Comparison of ENCODE assay signal across 8 cellular contexts in the genomic region with DNA sequence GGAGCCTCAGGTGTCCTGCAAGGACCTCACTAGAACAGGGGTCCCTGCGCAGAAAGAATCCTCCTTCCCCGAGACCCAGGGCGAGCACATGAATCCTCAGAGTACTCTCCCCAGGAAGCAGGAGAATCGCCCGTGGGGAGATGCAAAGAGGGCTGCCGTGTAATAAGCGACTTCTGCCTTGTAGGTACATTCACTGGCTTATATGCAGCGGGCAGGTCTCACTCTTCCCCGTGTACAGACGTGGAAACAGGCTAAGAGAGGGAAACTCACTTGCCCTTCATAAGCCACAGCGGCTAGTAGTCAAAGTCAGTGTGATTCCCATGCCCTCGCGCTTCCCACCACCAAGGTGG. TPM values are rescaled to one million over a fixed set of nuclear protein-coding genes. Genes with fewer than 3 reads are reported as not detected.
DNase-seq lines count a peak whose midpoint lies in the region; ATAC-seq and TF ChIP-seq lines count a peak whose summit lies in the region.

No MANE protein-coding gene starts in this region.

- no peak for TF ChIP-seq CTCF in NB4 (IDR thresholded peaks at IDR 0.05; ENCODE audit: low read depth, low read length)
- no peak for TF ChIP-seq CTCF in GM10266 (IDR thresholded peaks at IDR 0.05; ENCODE audit: control insufficient read depth, insufficient read depth, low read depth, missing control alignments)

- intact Hi-C loops in head of caudate nucleus (cut with DNase I) = no loop called here

- H3K9me3 ChIP-seq in duodenal mucosa (ENCODE audit: control insufficient read depth in 1 of 2, low read length in 2 of 2) = no peaks in the 10 kb centered on the region

- H3K4me1 ChIP-seq in duodenal mucosa (ENCODE audit: control insufficient read depth in 1 of 2, insufficient read depth in 2 of 2, low read length in 2 of 2) = peaks cover 23 to 27% of the 10 kb centered on the region in 2 donors

- peak overlapping the region; percentile 94 for H3K4me3 Mint-ChIP-seq in natural killer cell treated with Interleukin-12 subunit alpha and Interleukin-12 subunit beta and Interleukin-15 and Interleukin-18, amount 100 ng/mL, for 72 hours

- H3K27ac ChIP-seq in duodenal mucosa (ENCODE audit: low read depth, low read length) = no peak overlapping the region

- no peaks in the 10 kb centered on the region for H3K27me3 Mint-ChIP-seq in natural killer cell treated with Interleukin-12 subunit alpha and Interleukin-12 subunit beta and Interleukin-15 and Interleukin-18, amount 100 ng/mL, for 72 hours

- no peaks in the 10 kb centered on the region for H3K27me3 ChIP-seq in duodenal mucosa (ENCODE audit: control insufficient read depth in 1 of 2, insufficient read depth in 2 of 2, low read length in 2 of 2)

- H3K4me1 Mint-ChIP-seq in natural killer cell treated with Interleukin-12 subunit alpha and Interleukin-12 subunit beta and Interleukin-15 and Interleukin-18, amount 100 ng/mL, for 72 hours (ENCODE audit: low read depth in 2 of 2) = peaks cover 36 to 39% of the 10 kb centered on the region in 2 donors

- peaks cover 0 to 4% of the 10 kb centered on the region in 2 donors for H3K36me3 ChIP-seq in duodenal mucosa (ENCODE audit: control insufficient read depth in 1 of 2, insufficient read depth in 2 of 2, low read length in 2 of 2)

- no peaks in the 10 kb centered on the region for H3K36me3 Mint-ChIP-seq in natural killer cell treated with Interleukin-12 subunit alpha and Interleukin-12 subunit beta and Interleukin-15 and Interleukin-18, amount 100 ng/mL, for 72 hours

- peak; percentile 13 for DNase-seq in NCI-H1092 treated with DMSO at 0.1 percent for 48 hours (lab: John Stamatoyannopoulos, UW)
- no peak for DNase-seq in NCI-H1092 (lab: John Stamatoyannopoulos, UW)
- DNase-seq in NB4 (ENCODE audit: low read depth) = peak; percentile 35
- no peak for DNase-seq in natural killer cell treated with Interleukin-12 subunit alpha and Interleukin-12 subunit beta and Interleukin-15 and Interleukin-18, amount 100 ng/mL, for 72 hours (ENCODE audit: low spot score)
- no peak for DNase-seq in GM10266 (ENCODE audit: extremely low spot score)
- DNase-seq in head of caudate nucleus = no peak

- TF ChIP-seq POLR2A in NB4 (IDR thresholded peaks at IDR 0.05; ENCODE audit: extremely low read depth, insufficient read length) = no peak

- ATAC-seq in natural killer cell treated with Interleukin-12 subunit alpha and Interleukin-12 subunit beta and Interleukin-15 and Interleukin-18, amount 100 ng/mL, for 72 hours = no peak
- no peak for ATAC-seq in HG03045 (IDR thresholded peaks at IDR 0.05; ENCODE audit: unreplicated experiment)

- H3K9me3 Mint-ChIP-seq in natural killer cell treated with Interleukin-12 subunit alpha and Interleukin-12 subunit beta and Interleukin-15 and Interleukin-18, amount 100 ng/mL, for 72 hours = no peaks in the 10 kb centered on the region

- H3K4me3 ChIP-seq in NB4 (ENCODE audit: low read depth, low read length) (peak overlapping the region; percentile 85), duodenal mucosa (ENCODE audit: low read depth in 1 of 2, low read length in 2 of 2) (peak overlapping the region; percentile 68 to 73)

- peak overlapping the region; percentile 69 to 82 for H3K27ac Mint-ChIP-seq in natural killer cell treated with Interleukin-12 subunit alpha and Interleukin-12 subunit beta and Interleukin-15 and Interleukin-18, amount 100 ng/mL, for 72 hours

- peak overlapping the region; percentile 42 to 49 for H3K9ac ChIP-seq in duodenal mucosa (ENCODE audit: low read depth in 1 of 2, low read length in 2 of 2)

RNA-seq across cellular contexts. Expression of gene PIF1, which starts 0.4 kb away (rescaled TPM):
- total RNA-seq in natural killer cell treated with Interleukin-12 subunit alpha and Interleukin-12 subunit beta and Interleukin-15 and Interleukin-18, amount 100 ng/mL, for 72 hours = 10 to 100 TPM; 24.7 to 91.9 TPM

RNA-seq across cellular contexts. Expression of gene PLEKHO2, which starts 16.7 kb away (rescaled TPM):
- total RNA-seq in natural killer cell treated with Interleukin-12 subunit alpha and Interleukin-12 subunit beta and Interleukin-15 and Interleukin-18, amount 100 ng/mL, for 72 hours = 10 to 100 TPM; 31.2 to 47.2 TPM

RNA-seq across cellular contexts. Expression of gene RBPMS2, which starts 49.7 kb away (rescaled TPM):
- 1 to 10 TPM in 1 of 2 donors, under 1 TPM in 1; 0.33 to 1.7 TPM for total RNA-seq in natural killer cell treated with Interleukin-12 subunit alpha and Interleukin-12 subunit beta and Interleukin-15 and Interleukin-18, amount 100 ng/mL, for 72 hours

Comparison
In these comparisons a context has a peak if more than half of its experiments do, and no peak if none do; other contexts are left out.
1. DNase-seq: peak in NCI-H1092 treated with DMSO at 0.1 percent for 48 hours (single experiment) and NB4 (single experiment); none in NCI-H1092 (single experiment), natural killer cell treated with Interleukin-12 subunit alpha and Interleukin-12 subunit beta and Interleukin-15 and Interleukin-18, amount 100 ng/mL, for 72 hours (single experiment), GM10266 (single experiment) and head of caudate nucleus (0 of 42).